11 cellular contexts compared by ENCODE assay signal in genomic region chr15:50879016-50879415, GRCh38. TPM values are rescaled to one million over a fixed set of nuclear protein-coding genes. Genes with fewer than 3 reads are reported as not detected.
DNase-seq lines count a peak whose midpoint lies in the region; ATAC-seq and TF ChIP-seq lines count a peak whose summit lies in the region.
"Had no signal": no experiment of that assay in that cellular context is flagged by ENCODE, and none has a peak within 500 bp of the region (broad histone marks: within the 10 kb centered on the region; RNA-seq: fewer than 3 reads in every experiment).

No MANE protein-coding gene starts in this region.

- H3K9ac ChIP-seq in KMS-11, result no peak overlapping the region

- ATAC-seq in activated CD4-positive, alpha-beta T cell treated with anti-CD3 and anti-CD28 coated beads for 36 hours, result peak; percentile 79
- no peak for ATAC-seq in naive thymus-derived CD8-positive, alpha-beta T cell
- no peak for ATAC-seq in upper lobe of left lung (ENCODE audit: low FRiP score in 2 of 2)

- TF ChIP-seq POLR2A in upper lobe of left lung (IDR thresholded peaks at IDR 0.05), result no peak

- CTCF ChIA-PET in activated CD4-positive, alpha-beta T cell treated with anti-CD3 and anti-CD28 coated beads for 36 hours (lab: Charles Lee), result interaction anchor here (0.6 to 3.7 kb wide), 10 partner anchors 8 to 203 kb away, joined by 3 to 23 read pairs (median 4); no protein-coding TSS in a partner anchor

- H3K36me3 ChIP-seq in KMS-11 (ENCODE audit: insufficient read depth) (no peaks in the 10 kb centered on the region), upper lobe of left lung (no peaks in the 10 kb centered on the region)
- H3K36me3 ChIP-seq: brain microvascular endothelial cell had no signal

- TF ChIP-seq CTCF in HFFc6 (IDR thresholded peaks at IDR 0.05), result no peak
- TF ChIP-seq CTCF in KMS-11 (conservative IDR thresholded peaks at IDR 0.05; ENCODE audit: low read depth, low read length), result no peak
- no peak for TF ChIP-seq CTCF in upper lobe of left lung (IDR thresholded peaks at IDR 0.05)
- TF ChIP-seq CTCF in GM13977 (IDR thresholded peaks at IDR 0.05; ENCODE audit: extremely low read depth, insufficient read depth, missing control alignments), result no peak

- H3K4me1 ChIP-seq in KMS-11 (ENCODE audit: low read depth, poor library complexity, severe bottlenecking) (peaks cover 59% of the 10 kb centered on the region), upper lobe of left lung (peaks cover 0 to 13% (median 6%) of the 10 kb centered on the region in 4 donors)

- H3K4me3 ChIP-seq in KMS-11 (IDR thresholded peaks at IDR 0.05; ENCODE audit: insufficient read depth, low read depth, low read length) (no peak overlapping the region), upper lobe of left lung (no peak overlapping the region)
- H3K4me3 ChIP-seq: skin epidermis had no signal

- in situ Hi-C loops in GM13977 (cut with MboI; ENCODE audit: low pct_unique_long_range_greater_than_20kb, low sequenced_read_pairs, unreplicated experiment), result loop anchor here (10.0 kb wide), 1 partner anchor 214 kb away; no protein-coding TSS in a partner anchor

- H3K36me3 Mint-ChIP-seq in activated CD4-positive, alpha-beta T cell treated with anti-CD3 and anti-CD28 coated beads for 36 hours (ENCODE audit: low read depth), result no peaks in the 10 kb centered on the region
- no peaks in the 10 kb centered on the region for H3K36me3 Mint-ChIP-seq in HFFc6 (ENCODE audit: low read depth)
- no peaks in the 10 kb centered on the region for H3K36me3 Mint-ChIP-seq in naive thymus-derived CD8-positive, alpha-beta T cell

- POLR2A ChIA-PET in activated CD4-positive, alpha-beta T cell treated with anti-CD3 and anti-CD28 coated beads for 36 hours (lab: Charles Lee), result no interaction called here
- POLR2A ChIA-PET in naive thymus-derived CD8-positive, alpha-beta T cell (lab: Charles Lee), result interaction anchor here (2.7 kb wide), 1 partner anchor 29 kb away, joined by 19 read pairs; the partner anchor contains the start of gene AP4E1

- no peak for TF ChIP-seq EP300 in upper lobe of left lung (IDR thresholded peaks at IDR 0.05)

- H3K4me3 Mint-ChIP-seq in activated CD4-positive, alpha-beta T cell treated with anti-CD3 and anti-CD28 coated beads for 36 hours, result no peak overlapping the region
- no peak overlapping the region for H3K4me3 Mint-ChIP-seq in HFFc6
- H3K4me3 Mint-ChIP-seq in naive thymus-derived CD8-positive, alpha-beta T cell, result no peak overlapping the region

- intact Hi-C loops in activated CD4-positive, alpha-beta T cell treated with anti-CD3 and anti-CD28 coated beads for 36 hours (cut with DNase I, micrococcal nuclease), result loop anchor here in 1 of 2 experiments (2.0 to 5.0 kb wide), 2 partner anchors 114 to 202 kb away; partner anchors contain the start of gene SPPL2A

- H3K27ac ChIP-seq in KMS-11 (no peak overlapping the region), upper lobe of left lung (peak overlapping the region in 1 of 4 donors; percentile 26)
- H3K27ac ChIP-seq: brain microvascular endothelial cell had no signal

- no peak overlapping the region for H2AFZ ChIP-seq in KMS-11 (ENCODE audit: low read depth)

- H3K27me3 ChIP-seq in KMS-11 (ENCODE audit: insufficient read depth, low read depth), result no peaks in the 10 kb centered on the region
- no peaks in the 10 kb centered on the region for H3K27me3 ChIP-seq in upper lobe of left lung
- H3K27me3 ChIP-seq: brain microvascular endothelial cell had no signal

- WGBS in upper lobe of left lung, 2 donors, result 45 to 49% methylated on average over 2 of the region's 2 CpGs

- H3K27me3 Mint-ChIP-seq in activated CD4-positive, alpha-beta T cell treated with anti-CD3 and anti-CD28 coated beads for 36 hours, result peaks cover 3% of the 10 kb centered on the region
- no peaks in the 10 kb centered on the region; the same call in 1 of the 2 replicates for H3K27me3 Mint-ChIP-seq in HFFc6 (ENCODE audit: insufficient read depth)
- no peaks in the 10 kb centered on the region for H3K27me3 Mint-ChIP-seq in naive thymus-derived CD8-positive, alpha-beta T cell

- peak overlapping the region; percentile 34; the same call in 1 of the 2 replicates for H3K4me2 ChIP-seq in KMS-11

- no peaks in the 10 kb centered on the region for H4K20me1 ChIP-seq in KMS-11 (ENCODE audit: insufficient read depth)

- H3K9me3 Mint-ChIP-seq in activated CD4-positive, alpha-beta T cell treated with anti-CD3 and anti-CD28 coated beads for 36 hours (ENCODE audit: low read depth), result no peaks in the 10 kb centered on the region
- H3K9me3 Mint-ChIP-seq in HFFc6, result no peaks in the 10 kb centered on the region
- no peaks in the 10 kb centered on the region for H3K9me3 Mint-ChIP-seq in naive thymus-derived CD8-positive, alpha-beta T cell

- peak; percentile 49 for DNase-seq in activated CD4-positive, alpha-beta T cell treated with anti-CD3 and anti-CD28 coated beads for 36 hours
- no peak for DNase-seq in activated CD4-positive, alpha-beta T cell treated with anti-CD3 and anti-CD28 coated beads, Interleukin-2, amount 50 U/mL, for 1 hour
- no peak for DNase-seq in HFFc6
- DNase-seq in naive thymus-derived CD8-positive, alpha-beta T cell, result no peak
- no peak for DNase-seq in upper lobe of left lung
- DNase-seq in GM13977 (ENCODE audit: low spot score), result no peak
- DNase-seq in GOT3 (lab: John Stamatoyannopoulos, UW), result no peak
- DNase-seq: brain microvascular endothelial cell, SHP77 had no signal

- no peaks in the 10 kb centered on the region for H3K9me3 ChIP-seq in upper lobe of left lung

- H3K79me2 ChIP-seq in KMS-11 (ENCODE audit: insufficient read depth, low read depth), result no peaks in the 10 kb centered on the region

- peak overlapping the region; percentile 87 for H3K27ac Mint-ChIP-seq in activated CD4-positive, alpha-beta T cell treated with anti-CD3 and anti-CD28 coated beads for 36 hours
- peak overlapping the region; percentile 71 for H3K27ac Mint-ChIP-seq in HFFc6
- peak overlapping the region in 6 of 10 donors; percentile 1 to 63 (median 34) for H3K27ac Mint-ChIP-seq in naive thymus-derived CD8-positive, alpha-beta T cell

- H3K4me1 Mint-ChIP-seq in activated CD4-positive, alpha-beta T cell treated with anti-CD3 and anti-CD28 coated beads for 36 hours, result peaks cover 61% of the 10 kb centered on the region
- peaks cover 66% of the 10 kb centered on the region for H3K4me1 Mint-ChIP-seq in HFFc6 (ENCODE audit: low read depth)
- peaks cover 8 to 51% (median 16%) of the 10 kb centered on the region in 4 donors for H3K4me1 Mint-ChIP-seq in naive thymus-derived CD8-positive, alpha-beta T cell

RNA-seq across cellular contexts. Expression of gene AP4E1, which starts 29.5 kb away (rescaled TPM):
- total RNA-seq in activated CD4-positive, alpha-beta T cell treated with anti-CD3 and anti-CD28 coated beads for 36 hours, result 10 to 100 TPM in 1 of 2 experiments, 1 to 10 TPM in 1; 9.0 to 13.1 TPM
- total RNA-seq in HFFc6 (2021; fragmentation: NEBNext Ultra II Directional; extraction: Animal tissue kit (Norgen Biotek cat#: 25700)), result 10 to 100 TPM; 14.3 to 17.5 (median 16.2) TPM
- 10 to 100 TPM; 16.1 to 18.1 TPM for total RNA-seq in naive thymus-derived CD8-positive, alpha-beta T cell
- 1 to 10 TPM; 3.6 to 4.2 (median 3.7) TPM for polyA plus RNA-seq in naive thymus-derived CD8-positive, alpha-beta T cell
- total RNA-seq in upper lobe of left lung, result 10 to 100 TPM in 3 of 6 donors, 1 to 10 TPM in 3; 6.8 to 11.5 (median 9.4) TPM

Comparison
In these comparisons a context has a peak if more than half of its experiments do, and no peak if none do; other contexts are left out.
1. H3K27ac Mint-ChIP-seq: peak in every context shown above with its lines; median percentile 87 in activated CD4-positive, alpha-beta T cell treated with anti-CD3 and anti-CD28 coated beads for 36 hours; 71 in HFFc6; 34 in naive thymus-derived CD8-positive, alpha-beta T cell.